In the genomic region with DNA sequence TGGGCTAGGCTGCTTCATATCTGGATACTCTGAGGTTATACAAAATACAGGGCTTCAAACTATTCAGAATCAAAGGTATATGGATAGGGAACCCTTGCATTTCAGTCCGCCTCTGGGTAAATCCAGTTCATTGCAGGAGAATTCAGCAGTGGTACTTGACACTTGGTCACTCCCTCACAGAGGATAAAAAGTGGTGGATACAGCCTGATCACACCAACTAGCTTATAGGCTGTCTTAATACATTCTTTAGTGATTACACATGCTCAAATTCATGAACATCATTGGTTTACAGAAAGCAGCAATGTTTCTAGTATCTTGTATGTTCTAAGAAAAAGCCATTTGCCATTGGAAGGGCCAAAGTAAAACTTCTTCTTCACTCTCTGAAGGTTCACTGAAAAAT, we compare ENCODE assay signal across 26 cellular contexts.
A peak's percentile ranks its signal among the peaks of the same experiment; 100 is the strongest.
DNase-seq lines count a peak whose midpoint lies in the region; ATAC-seq and TF ChIP-seq lines count a peak whose summit lies in the region.
"Had no signal": no experiment of that assay in that cellular context is flagged by ENCODE, and none has a peak within 500 bp of the region (broad histone marks: within the 10 kb centered on the region; RNA-seq: fewer than 3 reads in every experiment).

No MANE protein-coding gene starts in this region.

- peak overlapping the region; percentile 96 for H3K27ac ChIP-seq in SJSA1
- H3K27ac ChIP-seq in esophagus muscularis mucosa (replicated peaks in 1 of 4), result peak overlapping the region; percentile 80 to 84 (median 80)
- H3K27ac ChIP-seq in psoas muscle, result peak overlapping the region; percentile 88
- H3K27ac ChIP-seq in mammary epithelial cell (ENCODE audit: insufficient read depth, low read depth, low read length), result no peak overlapping the region
- H3K27ac ChIP-seq: breast epithelium, colonic mucosa, lower lobe of right lung, ovary, RWPE1, spleen, upper lobe of right lung had no signal

- DNase-seq in ELR (ENCODE audit: low read depth), result peak; percentile 39
- peak in 1 of 2 experiments; percentile 38 for DNase-seq in SJSA1 (ENCODE audit: low read depth in 1 of 2, low spot score in 2 of 2)
- DNase-seq in esophagus muscularis mucosa (ENCODE audit: extremely low spot score), result no peak
- no peak for DNase-seq in psoas muscle
- no peak for DNase-seq in NCI-H82 treated with DMSO at 0.1 percent for 48 hours (lab: John Stamatoyannopoulos, UW; ENCODE audit: unreplicated experiment)
- DNase-seq in stimulated activated CD4-positive, alpha-beta T cell treated with anti-CD3 and anti-CD28 coated beads, Interleukin-2, amount 100 ng/mL, for 24 hours, result no peak
- DNase-seq in mammary epithelial cell, result no peak
- no peak for DNase-seq in dedifferentiated amniotic fluid mesenchymal stem cell (ENCODE audit: extremely low spot score)
- DNase-seq: activated CD4-positive, alpha-beta T cell treated with anti-CD3 and anti-CD28 coated beads for 1 hour; activated CD8-positive, alpha-beta T cell treated with anti-CD3 and anti-CD28 coated beads, Interleukin-2, amount 10 ng/mL, durations not matched to agents 7 days and 5 days; activated effector memory CD4-positive, alpha-beta T cell treated with anti-CD3 and anti-CD28 coated beads, Interleukin-2, amount 50 U/mL, for 16 hours; colonic mucosa; DMS153; esophagus squamous epithelium; H7; lower lobe of right lung; NCI-H2081 treated with DMSO at 0.1 percent for 48 hours; NCI-H345; NCI-H748 treated with DMSO at 0.1 percent for 48 hours; nephron progenitor cell; ovary; spleen; stimulated activated CD4-positive, alpha-beta T cell treated with anti-CD3 and anti-CD28 coated beads, Interleukin-2, amount 100 ng/mL, for 48 hours; upper lobe of right lung had no signal

- H3K4me2 ChIP-seq in mammary epithelial cell (ENCODE audit: insufficient read depth, low read depth, low read length), result no peak overlapping the region

- no peak overlapping the region for H2AFZ ChIP-seq in mammary epithelial cell (ENCODE audit: low read depth, low read length)

- H3K9ac ChIP-seq in mammary epithelial cell (ENCODE audit: insufficient read depth, low read length), result no peak overlapping the region

- H3K79me2 ChIP-seq in mammary epithelial cell (ENCODE audit: insufficient read depth, low read length), result no peaks in the 10 kb centered on the region

- in situ Hi-C loops in mammary epithelial cell (cut with MboI; ENCODE audit: low sequenced_read_pairs in 2 of 2), result no loop called here

- CTCF ChIA-PET in mammary epithelial cell (lab: Charles Lee; ENCODE audit: low non-redundant PET), result no interaction called here

- no peak for ATAC-seq in psoas muscle
- ATAC-seq: activated CD8-positive, alpha-beta T cell treated with anti-CD3 and anti-CD28 coated beads, Interleukin-2, amount 10 ng/mL, durations not matched to agents 7 days and 5 days; lower lobe of right lung; upper lobe of right lung had no signal

- dilution Hi-C loops in mammary epithelial cell (cut with HindIII; ENCODE audit: low sequenced_read_pairs), result no loop called here

- no peaks in the 10 kb centered on the region for H3K36me3 ChIP-seq in SJSA1
- no peaks in the 10 kb centered on the region for H3K36me3 ChIP-seq in esophagus muscularis mucosa
- peaks cover 0 to 2% of the 10 kb centered on the region in 2 donors for H3K36me3 ChIP-seq in psoas muscle (ENCODE audit: insufficient read depth in 1 of 2, low read depth in 1 of 2)
- no peaks in the 10 kb centered on the region for H3K36me3 ChIP-seq in mammary epithelial cell (ENCODE audit: insufficient read depth, low read length)
- H3K36me3 ChIP-seq: breast epithelium, colonic mucosa, esophagus squamous epithelium, lower lobe of right lung, ovary, spleen, upper lobe of right lung had no signal

- 100% methylated on average over 1 of the region's 1 CpG for WGBS in esophagus muscularis mucosa
- 92 to 96% (median 96%) methylated on average over 1 of the region's 1 CpG for WGBS in psoas muscle, 3 donors
- 100% methylated on average over 1 of the region's 1 CpG for WGBS in mammary epithelial cell (ENCODE audit: low coverage, missing lambda C conversion rate)

- no peak for TF ChIP-seq CTCF in esophagus muscularis mucosa (IDR thresholded peaks at IDR 0.05)
- no peak for TF ChIP-seq CTCF in psoas muscle (IDR thresholded peaks at IDR 0.05)
- TF ChIP-seq CTCF in mammary epithelial cell (conservative IDR thresholded peaks at IDR 0.05 in 1 of 2, IDR thresholded peaks at IDR 0.05 in 1 of 2; ENCODE audit: extremely low read depth in 1 of 2, insufficient read depth in 1 of 2, low read depth in 1 of 2, low read length in 2 of 2), result no peak

- H3K9me3 ChIP-seq in SJSA1 (replicated peaks) (peaks cover 4% of the 10 kb centered on the region; the same call in 1 of the 2 replicates), esophagus muscularis mucosa (peaks cover 0 to 4% (median 0%) of the 10 kb centered on the region in 4 donors), psoas muscle (no peaks in the 10 kb centered on the region), mammary epithelial cell (replicated peaks; ENCODE audit: insufficient read depth, low read length) (no peaks in the 10 kb centered on the region)
- H3K9me3 ChIP-seq: colonic mucosa, esophagus squamous epithelium, lower lobe of right lung, ovary, spleen, upper lobe of right lung had no signal

- TF ChIP-seq POLR2A in esophagus muscularis mucosa (IDR thresholded peaks at IDR 0.05; ENCODE audit: low read depth), result no peak

- no peaks in the 10 kb centered on the region for H4K20me1 ChIP-seq in mammary epithelial cell (ENCODE audit: insufficient read depth, low read length)

- intact Hi-C loops in esophagus muscularis mucosa (cut with DNase I) (loop anchor here (5.0 kb wide), 1 partner anchor 51 kb away; no protein-coding TSS in a partner anchor), psoas muscle (cut with DNase I) (no loop called here), mammary epithelial cell (cut with micrococcal nuclease) (no loop called here)

- H3K4me1 ChIP-seq in SJSA1 (replicated peaks), result peaks cover 81% of the 10 kb centered on the region
- H3K4me1 ChIP-seq in esophagus muscularis mucosa, result peaks cover 40 to 85% (median 81%) of the 10 kb centered on the region in 4 donors
- peaks cover 37% of the 10 kb centered on the region for H3K4me1 ChIP-seq in psoas muscle
- H3K4me1 ChIP-seq in mammary epithelial cell (ENCODE audit: insufficient read depth, low read length), result peaks cover 23% of the 10 kb centered on the region
- H3K4me1 ChIP-seq: breast epithelium, spleen had no signal

- no peak overlapping the region for H3K4me3 ChIP-seq in SJSA1
- H3K4me3 ChIP-seq in esophagus muscularis mucosa, result no peak overlapping the region
- H3K4me3 ChIP-seq in psoas muscle, result no peak overlapping the region
- H3K4me3 ChIP-seq in mammary epithelial cell (replicated peaks in 1 of 3; ENCODE audit: insufficient read depth in 1 of 3, low read depth in 2 of 3, low read length in 3 of 3), result no peak overlapping the region
- H3K4me3 ChIP-seq: breast epithelium, colonic mucosa, esophagus squamous epithelium, lower lobe of right lung, ovary, spleen, upper lobe of right lung had no signal

- no TSS peak for BruUV-seq in mammary epithelial cell (replicated peaks; lab: Mats Ljungman, UMichigan)

- TF ChIP-seq EP300 in esophagus muscularis mucosa (IDR thresholded peaks at IDR 0.05), result no peak

- no peaks in the 10 kb centered on the region for H3K27me3 ChIP-seq in SJSA1 (replicated peaks)
- no peaks in the 10 kb centered on the region for H3K27me3 ChIP-seq in esophagus muscularis mucosa
- no peaks in the 10 kb centered on the region for H3K27me3 ChIP-seq in psoas muscle (ENCODE audit: insufficient read depth in 3 of 3, low read length in 2 of 3)
- no peaks in the 10 kb centered on the region for H3K27me3 ChIP-seq in mammary epithelial cell (ENCODE audit: insufficient read depth, low read length)
- H3K27me3 ChIP-seq: breast epithelium, colonic mucosa, esophagus squamous epithelium, ovary, spleen, upper lobe of right lung had no signal
